Comparison of ENCODE assay signal across 1 cellular context in genomic region chr7:21412291-21412896, GRCh38.
TF ChIP-seq lines count a peak whose summit lies in the region.

No MANE protein-coding gene starts in this region.

TF ChIP-seq in K562, 482 proteins besides CTCF, POLR2A, EP300 and RAD21 (continued from another document):
- TF ChIP-seq TFE3 (CRISPR knock-in tag; IDR thresholded peaks at IDR 0.05), result 0 out of 2 replicates have a peak, but pooled peaks have one; percentile 19
- TF ChIP-seq CBFA2T3 (IDR thresholded peaks at IDR 0.05), result peak; percentile 45
- TF ChIP-seq MCM5 (IDR thresholded peaks at IDR 0.05; ENCODE audit: low read depth), result no peak
- 0 out of 2 replicates have a peak, but pooled peaks have one; percentile 15 for TF ChIP-seq ARID1B (IDR thresholded peaks at IDR 0.05)
